14 cellular contexts compared by ENCODE assay signal in the genomic region with DNA sequence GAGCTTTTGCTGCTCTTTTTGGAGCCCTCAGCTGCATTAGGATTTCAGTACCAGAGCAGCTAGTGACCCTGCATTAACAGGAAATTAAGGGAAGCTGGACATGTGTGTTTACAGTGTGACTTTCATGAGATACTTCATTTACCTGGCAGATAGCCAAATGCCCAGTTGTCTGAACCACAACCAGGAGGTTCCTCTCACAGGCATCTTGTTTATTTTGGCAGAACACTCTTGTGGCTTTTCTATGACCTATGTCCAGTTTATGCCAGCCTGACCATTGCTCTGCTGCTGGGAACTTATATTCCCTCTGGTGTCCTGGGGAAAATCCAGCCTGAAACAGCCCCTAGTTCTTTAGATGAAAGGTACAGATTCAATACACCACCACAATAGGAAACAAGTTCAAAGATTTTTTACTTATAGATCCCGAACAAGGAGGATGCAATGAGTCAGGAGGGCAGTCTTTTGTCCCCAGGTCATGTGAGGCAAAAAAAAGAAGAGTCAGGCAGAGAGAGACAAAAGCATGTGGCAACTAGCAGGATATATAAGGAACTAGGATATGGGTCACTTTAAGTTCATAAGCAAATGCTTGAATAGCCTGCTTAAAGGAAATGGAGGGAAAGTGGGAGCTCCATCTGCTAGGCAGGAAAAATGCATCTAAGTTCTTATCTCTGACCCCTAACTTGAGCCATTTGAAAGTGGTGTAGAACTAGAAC.
A peak's percentile ranks its signal among the peaks of the same experiment; 100 is the strongest.
DNase-seq lines count a peak whose midpoint lies in the region; ATAC-seq, FAIRE-seq and TF ChIP-seq lines count a peak whose summit lies in the region.
"Had no signal": no experiment of that assay in that cellular context is flagged by ENCODE, and none has a peak within 500 bp of the region (broad histone marks: within the 10 kb centered on the region; RNA-seq: fewer than 3 reads in every experiment).

No MANE protein-coding gene starts in this region.

- no peak overlapping the region for H3K4me3 Mint-ChIP-seq in Calu3 (ENCODE audit: low read depth, unreplicated experiment)
- H3K4me3 Mint-ChIP-seq: stimulated activated naive CD8-positive, alpha-beta T cell treated with anti-CD3 and anti-CD28 coated beads, Interleukin-15, Interleukin-2, amounts not matched to agents 100 ng/mL and 50 ng/mL, for 24 hours had no signal

- no peak for ATAC-seq in HG02763 (IDR thresholded peaks at IDR 0.05; ENCODE audit: unreplicated experiment)

- CTCF ChIA-PET in Calu3 (lab: Charles Lee): no interaction called here

- H3K27me3 Mint-ChIP-seq in Calu3 (ENCODE audit: unreplicated experiment): peaks cover 21% of the 10 kb centered on the region
- H3K27me3 Mint-ChIP-seq: stimulated activated naive CD8-positive, alpha-beta T cell treated with anti-CD3 and anti-CD28 coated beads, Interleukin-15, Interleukin-2, amounts not matched to agents 100 ng/mL and 50 ng/mL, for 24 hours had no signal

- H3K9me3 Mint-ChIP-seq in Calu3 (ENCODE audit: low read depth, unreplicated experiment): peaks cover 3% of the 10 kb centered on the region
- H3K9me3 Mint-ChIP-seq: stimulated activated naive CD8-positive, alpha-beta T cell treated with anti-CD3 and anti-CD28 coated beads, Interleukin-15, Interleukin-2, amounts not matched to agents 100 ng/mL and 50 ng/mL, for 24 hours had no signal

- no TSS peak for BruUV-seq in Calu3 (replicated peaks; lab: Mats Ljungman, UMichigan)

- H3K36me3 Mint-ChIP-seq in Calu3 (ENCODE audit: insufficient read depth, unreplicated experiment): no peaks in the 10 kb centered on the region

- intact Hi-C loops in Calu3 (cut with micrococcal nuclease; ENCODE audit: unreplicated experiment): no loop called here

- no peak for TF ChIP-seq CTCF in Calu3 (IDR thresholded peaks at IDR 0.05; ENCODE audit: unreplicated experiment)

- H3K27ac Mint-ChIP-seq in Calu3 (ENCODE audit: unreplicated experiment): no peak overlapping the region
- H3K27ac Mint-ChIP-seq: stimulated activated naive CD8-positive, alpha-beta T cell treated with anti-CD3 and anti-CD28 coated beads, Interleukin-15, Interleukin-2, amounts not matched to agents 100 ng/mL and 50 ng/mL, for 24 hours had no signal

- peaks cover 25% of the 10 kb centered on the region for H3K4me1 Mint-ChIP-seq in Calu3 (ENCODE audit: low read depth, unreplicated experiment)

- FAIRE-seq in islet of Langerhans (lab: Jason Lieb, UNC): peak; percentile 27

- peak; percentile 20 for DNase-seq in Calu3
- DNase-seq in M059J (ENCODE audit: low read depth): peak; percentile 68
- peak; percentile 12 for DNase-seq in SKM-1 treated with dmso at 0.1 percent for 144 hours (lab: John Stamatoyannopoulos, UW; ENCODE audit: unreplicated experiment)
- no peak for DNase-seq in T-helper 9 cell
- no peak for DNase-seq in NCI-H187 (lab: John Stamatoyannopoulos, UW)
- no peak for DNase-seq in occipital lobe (lab: John Stamatoyannopoulos, UW)
- DNase-seq: amniotic stem cell; glutamatergic neuron; IMR-90; NCI-H2081; stimulated activated CD4-positive, alpha-beta T cell treated with anti-CD3 and anti-CD28 coated beads, Interleukin-2, amount 100 ng/mL, for 48 hours had no signal

Comparison
In these comparisons a context has a peak if more than half of its experiments do, and no peak if none do; other contexts are left out.
1. DNase-seq: peak in Calu3 (single experiment), M059J (single experiment) and SKM-1 treated with dmso at 0.1 percent for 144 hours (single experiment); none in T-helper 9 cell (single experiment), NCI-H187 (0 of 2) and occipital lobe (single experiment).